8 cellular contexts compared by ENCODE assay signal in genomic region chr3:57596495-57597239, GRCh38. TPM values are rescaled to one million over a fixed set of nuclear protein-coding genes. Genes with fewer than 3 reads are reported as not detected.
DNase-seq lines count a peak whose midpoint lies in the region; ATAC-seq and TF ChIP-seq lines count a peak whose summit lies in the region.

No MANE protein-coding gene starts in this region.

- peak overlapping the region; percentile 85 for H3K4me3 ChIP-seq in epithelial cell of proximal tubule (ENCODE audit: low read depth, low read length)

- ATAC-seq in HG02588 (IDR thresholded peaks at IDR 0.05; ENCODE audit: unreplicated experiment) = peak; percentile 4

- H3K9ac ChIP-seq in ES-I3 (ENCODE audit: low read depth, low read length) = peak overlapping the region; percentile 100

- DNase-seq in NOMO-1 treated with DMSO at 0.1 percent for 48 hours (lab: John Stamatoyannopoulos, UW; ENCODE audit: unreplicated experiment) = peak; percentile 71
- peak; percentile 49 for DNase-seq in activated T-cell treated with anti-CD3 and anti-CD28 coated beads for 48 hours (ENCODE audit: low read depth)
- no peak for DNase-seq in epithelial cell of proximal tubule (ENCODE audit: low read depth)
- DNase-seq in mucosa of gallbladder (ENCODE audit: low spot score) = peak; percentile 85
- peak; percentile 42 to 49 for DNase-seq in stimulated activated CD8-positive, alpha-beta memory T cell treated with anti-CD3 and anti-CD28 coated beads, Interleukin-2, amount 100 ng/mL, for 48 hours (ENCODE audit: low read depth in 2 of 2)
- no peak for DNase-seq in NCI-H446 treated with DMSO at 0.1 percent for 48 hours (lab: John Stamatoyannopoulos, UW)

- peaks cover 4% of the 10 kb centered on the region; the same call in 1 of the 2 replicates for H3K4me1 ChIP-seq in ES-I3 (ENCODE audit: insufficient read depth, low read length)

- H3K9me3 ChIP-seq in ES-I3 (ENCODE audit: control insufficient read depth, insufficient read depth, low read length) = no peaks in the 10 kb centered on the region

- no peak for TF ChIP-seq CTCF in epithelial cell of proximal tubule (conservative IDR thresholded peaks at IDR 0.05; ENCODE audit: low read depth, low read length)

- no peaks in the 10 kb centered on the region for H3K36me3 ChIP-seq in ES-I3 (ENCODE audit: insufficient read depth, low read length)

RNA-seq across cellular contexts. Expression of gene ARF4, which starts 0.5 kb away (rescaled TPM):
- total RNA-seq in epithelial cell of proximal tubule (173 and 207 TPM in 2 replicates), mucosa of gallbladder (149 TPM)

RNA-seq across cellular contexts. Expression of gene PDE12, which starts 40.6 kb away (rescaled TPM):
- total RNA-seq in epithelial cell of proximal tubule (13.3 and 29.8 TPM in 2 replicates), mucosa of gallbladder (24.3 TPM)

RNA-seq across cellular contexts. Expression of gene DNAH12, which starts 52.5 kb away (rescaled TPM):
- not detected in 2 replicates for total RNA-seq in epithelial cell of proximal tubule
- total RNA-seq in mucosa of gallbladder = 0.52 TPM

Comparison
In these comparisons a context has a peak if more than half of its experiments do, and no peak if none do; other contexts are left out.
1. DNase-seq: peak in NOMO-1 treated with DMSO at 0.1 percent for 48 hours (single experiment), activated T-cell treated with anti-CD3 and anti-CD28 coated beads for 48 hours (single experiment), mucosa of gallbladder (single experiment) and stimulated activated CD8-positive, alpha-beta memory T cell treated with anti-CD3 and anti-CD28 coated beads, Interleukin-2, amount 100 ng/mL, for 48 hours (2 of 2); none in epithelial cell of proximal tubule (single experiment) and NCI-H446 treated with DMSO at 0.1 percent for 48 hours (single experiment).